ENCODE assay signal across 1 cellular context in the genomic region with DNA sequence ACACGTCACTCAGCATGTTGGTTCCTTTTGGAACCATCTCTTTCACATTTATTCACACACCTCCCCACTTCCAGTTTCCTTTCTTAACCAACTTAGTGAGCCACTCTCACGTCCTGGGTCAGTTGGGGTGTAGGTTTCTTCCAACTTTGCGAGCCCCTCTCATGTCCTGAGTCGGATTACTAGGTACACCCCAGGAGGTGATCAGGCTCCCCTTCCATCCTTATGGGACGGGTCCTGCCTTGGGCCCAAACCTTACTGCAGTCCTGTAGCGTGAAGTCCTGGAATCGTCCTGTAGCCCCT.
TF ChIP-seq lines count a peak whose summit lies in the region.

No MANE protein-coding gene starts in this region.

TF ChIP-seq in endothelial cell of umbilical vein, 7 proteins besides CTCF, POLR2A, EP300 and RAD21 (continued from another document):
- TF ChIP-seq MAX (IDR thresholded peaks at IDR 0.05; ENCODE audit: insufficient read depth, insufficient read length) (no peak), FOS (IDR thresholded peaks at IDR 0.05; ENCODE audit: borderline replicate concordance, insufficient read depth, low read length) (no peak), POLR2AphosphoS5 (IDR thresholded peaks at IDR 0.05; ENCODE audit: insufficient read depth, low read depth, low read length) (no peak), EZH2 (IDR thresholded peaks at IDR 0.05; ENCODE audit: borderline replicate concordance, low read depth, low read length, severe bottlenecking) (no peak)
TF ChIP-seq in endothelial cell of umbilical vein: peak in this region for 0.
